Comparison of ENCODE assay signal across 8 cellular contexts in the genomic region with DNA sequence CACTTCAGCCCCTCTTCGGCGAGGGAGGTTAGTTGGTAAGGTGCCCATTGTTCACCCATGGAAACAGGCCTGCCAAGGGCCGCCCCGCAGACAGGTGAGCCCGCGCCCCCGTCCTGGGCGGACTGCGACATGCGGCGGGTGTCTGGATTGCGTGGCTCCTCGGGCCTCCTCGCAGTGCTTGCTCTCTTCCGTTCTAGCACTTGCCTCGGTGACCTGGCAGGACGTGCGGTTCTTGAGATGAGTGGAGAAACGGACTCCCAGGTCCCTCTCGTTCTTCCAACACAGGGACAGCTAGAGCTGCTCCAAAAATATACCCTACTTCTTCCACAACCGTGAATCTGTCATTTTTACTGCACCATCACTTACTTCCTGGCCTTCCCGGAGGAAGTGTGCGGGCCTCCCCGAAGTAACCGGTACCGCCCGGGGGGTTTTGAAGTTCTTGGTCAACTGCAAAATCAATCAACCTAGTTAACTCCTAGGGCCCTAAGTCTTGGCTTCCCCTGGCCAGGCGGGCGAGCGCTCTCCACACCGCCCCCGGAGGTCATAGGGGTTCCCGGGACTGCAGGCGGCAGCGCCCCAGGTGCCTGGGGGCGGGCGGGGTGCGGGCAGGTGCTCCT. TPM values are rescaled to one million over a fixed set of nuclear protein-coding genes. Genes with fewer than 3 reads are reported as not detected.
DNase-seq lines count a peak whose midpoint lies in the region; ATAC-seq, FAIRE-seq and TF ChIP-seq lines count a peak whose summit lies in the region.

No MANE protein-coding gene starts in this region.

- H3K27ac ChIP-seq in WERI-Rb-1 (peak overlapping the region; percentile 63), right lobe of liver (peak overlapping the region; percentile 79 to 88 (median 85))

- WGBS in right lobe of liver (ENCODE audit: insufficient coverage, low coverage, low lambda C conversion rate, missing lambda C conversion rate): 41% methylated on average over 16 of the region's 38 CpGs

- H3K9me3 ChIP-seq in WERI-Rb-1 (ENCODE audit: severe bottlenecking): no peaks in the 10 kb centered on the region
- H3K9me3 ChIP-seq in right lobe of liver: no peaks in the 10 kb centered on the region

- DNase-seq in WERI-Rb-1: no peak
- DNase-seq in bronchial epithelial cell (ENCODE audit: low read depth): peak; percentile 8
- DNase-seq in right lobe of liver: peak; percentile 38 to 64 (median 50)
- DNase-seq in stimulated activated CD8-positive, alpha-beta memory T cell treated with anti-CD3 and anti-CD28 coated beads, Interleukin-12 subunit alpha, Interleukin-12 subunit beta, amount 100 ng/mL, for 24 hours (ENCODE audit: extremely low read depth): peak; percentile 7
- DNase-seq in GM19240 (ENCODE audit: insufficient read length, low spot score): no peak

- peak overlapping the region; percentile 31 for H3K4me3 ChIP-seq in WERI-Rb-1 (ENCODE audit: low read depth, low read length)
- H3K4me3 ChIP-seq in bronchial epithelial cell (ENCODE audit: low read depth, low read length): peak overlapping the region; percentile 21
- peak overlapping the region; percentile 8 to 89 (median 84) for H3K4me3 ChIP-seq in right lobe of liver

- H3K27me3 ChIP-seq in WERI-Rb-1 (ENCODE audit: insufficient read depth, low read depth, severe bottlenecking) (no peaks in the 10 kb centered on the region), bronchial epithelial cell (ENCODE audit: control insufficient read depth, insufficient read depth, low read length) (no peaks in the 10 kb centered on the region), right lobe of liver (no peaks in the 10 kb centered on the region)

- no peak for TF ChIP-seq POLR2A in right lobe of liver (IDR thresholded peaks at IDR 0.05)

- intact Hi-C loops in right lobe of liver (cut with DNase I): no loop called here

- peaks cover 0 to 41% (median 16%) of the 10 kb centered on the region in 4 donors for H3K4me1 ChIP-seq in right lobe of liver

- no peak for FAIRE-seq in bronchial epithelial cell (lab: Jason Lieb, UNC)

- H3K36me3 ChIP-seq in WERI-Rb-1: no peaks in the 10 kb centered on the region; the same call in 1 of the 2 replicates
- no peaks in the 10 kb centered on the region for H3K36me3 ChIP-seq in bronchial epithelial cell (ENCODE audit: control insufficient read depth, insufficient read depth, low read length)
- H3K36me3 ChIP-seq in right lobe of liver: no peaks in the 10 kb centered on the region

- TF ChIP-seq CTCF in WERI-Rb-1 (IDR thresholded peaks at IDR 0.05; ENCODE audit: low read depth, low read length) (no peak), bronchial epithelial cell (IDR thresholded peaks at IDR 0.05; ENCODE audit: insufficient read depth, low read length, severe bottlenecking) (peak; percentile 22), right lobe of liver (IDR thresholded peaks at IDR 0.05) (no peak)

- ATAC-seq in GM18861 (IDR thresholded peaks at IDR 0.05; ENCODE audit: unreplicated experiment) (peak; percentile 8), HG03064 (IDR thresholded peaks at IDR 0.05; ENCODE audit: low read depth, unreplicated experiment) (peak; percentile 31), right lobe of liver (peak in 2 of 4 donors; percentile 3 to 6), GM18520 (IDR thresholded peaks at IDR 0.05; ENCODE audit: unreplicated experiment) (no peak)

RNA-seq across cellular contexts. Expression of a gene that starts 0.7 kb away (rescaled TPM):
- 19.1 and 28.4 TPM in 2 replicates for total RNA-seq in bronchial epithelial cell
- 10 to 100 TPM; 16.3 to 22.4 (median 18.4) TPM for total RNA-seq in right lobe of liver

Comparison
In these comparisons a context has a peak if more than half of its experiments do, and no peak if none do; other contexts are left out.
1. DNase-seq: peak in bronchial epithelial cell (single experiment), right lobe of liver (3 of 3) and stimulated activated CD8-positive, alpha-beta memory T cell treated with anti-CD3 and anti-CD28 coated beads, Interleukin-12 subunit alpha, Interleukin-12 subunit beta, amount 100 ng/mL, for 24 hours (single experiment); none in WERI-Rb-1 (single experiment) and GM19240 (single experiment).
2. H3K4me3 ChIP-seq: peak in every context shown above with its lines; median percentile 84 in right lobe of liver; 31 in WERI-Rb-1; 21 in bronchial epithelial cell.